In genomic region chr6:47454713-47455396, GRCh38 we compare ENCODE assay signal across 19 cellular contexts. TPM values are rescaled to one million over a fixed set of nuclear protein-coding genes. Genes with fewer than 3 reads are reported as not detected.
DNase-seq lines count a peak whose midpoint lies in the region; ATAC-seq, FAIRE-seq and TF ChIP-seq lines count a peak whose summit lies in the region.
"Had no signal": no experiment of that assay in that cellular context is flagged by ENCODE, and none has a peak within 500 bp of the region (broad histone marks: within the 10 kb centered on the region; RNA-seq: fewer than 3 reads in every experiment).

No MANE protein-coding gene starts in this region.

- H3K36me3 Mint-ChIP-seq in CD8-positive, alpha-beta memory T cell: no peaks in the 10 kb centered on the region
- no peaks in the 10 kb centered on the region for H3K36me3 Mint-ChIP-seq in activated T-helper 17 cell treated with anti-CD3 and anti-CD28 coated beads, Interleukin-2, amount 50 U/mL, for 72 hours (ENCODE audit: low read depth)
- no peaks in the 10 kb centered on the region for H3K36me3 Mint-ChIP-seq in stimulated activated effector memory CD8-positive, alpha-beta T cell treated with anti-CD3 and anti-CD28 coated beads, Interleukin-12 subunit alpha, Interleukin-12 subunit beta, amount 100 ng/mL, for 72 hours

- peak; percentile 43 for ATAC-seq in activated T-helper 17 cell treated with anti-CD3 and anti-CD28 coated beads, Interleukin-2, amount 50 U/mL, for 72 hours (replicated peaks)
- ATAC-seq in stimulated activated effector memory CD8-positive, alpha-beta T cell treated with anti-CD3 and anti-CD28 coated beads, Interleukin-12 subunit alpha, Interleukin-12 subunit beta, amount 100 ng/mL, for 72 hours: no peak
- no peak for ATAC-seq in GM18505 (IDR thresholded peaks at IDR 0.05; ENCODE audit: unreplicated experiment)

- H3K27ac ChIP-seq in CD8-positive, alpha-beta memory T cell (ENCODE audit: low read depth, low read length): no peak overlapping the region
- H3K27ac ChIP-seq: C4-2B, SJSA1 had no signal

- no peaks in the 10 kb centered on the region for H3K9me3 Mint-ChIP-seq in CD8-positive, alpha-beta memory T cell
- no peaks in the 10 kb centered on the region for H3K9me3 Mint-ChIP-seq in activated T-helper 17 cell treated with anti-CD3 and anti-CD28 coated beads, Interleukin-2, amount 50 U/mL, for 72 hours
- H3K9me3 Mint-ChIP-seq in stimulated activated effector memory CD8-positive, alpha-beta T cell treated with anti-CD3 and anti-CD28 coated beads, Interleukin-12 subunit alpha, Interleukin-12 subunit beta, amount 100 ng/mL, for 72 hours: no peaks in the 10 kb centered on the region

- peak overlapping the region in 3 of 7 donors; percentile 5 to 68 (median 10) for H3K4me3 Mint-ChIP-seq in CD8-positive, alpha-beta memory T cell
- peak overlapping the region; percentile 54 for H3K4me3 Mint-ChIP-seq in activated T-helper 17 cell treated with anti-CD3 and anti-CD28 coated beads, Interleukin-2, amount 50 U/mL, for 72 hours
- peak overlapping the region; percentile 32 for H3K4me3 Mint-ChIP-seq in stimulated activated effector memory CD8-positive, alpha-beta T cell treated with anti-CD3 and anti-CD28 coated beads, Interleukin-12 subunit alpha, Interleukin-12 subunit beta, amount 100 ng/mL, for 72 hours

- no peaks in the 10 kb centered on the region for H3K36me3 ChIP-seq in CD8-positive, alpha-beta memory T cell (ENCODE audit: insufficient read depth, low read length)
- H3K36me3 ChIP-seq: SJSA1 had no signal

- H3K4me1 Mint-ChIP-seq in CD8-positive, alpha-beta memory T cell: peaks cover 0 to 2% (median 0%) of the 10 kb centered on the region in 3 donors
- H3K4me1 Mint-ChIP-seq in activated T-helper 17 cell treated with anti-CD3 and anti-CD28 coated beads, Interleukin-2, amount 50 U/mL, for 72 hours: peaks cover 9% of the 10 kb centered on the region
- H3K4me1 Mint-ChIP-seq in stimulated activated effector memory CD8-positive, alpha-beta T cell treated with anti-CD3 and anti-CD28 coated beads, Interleukin-12 subunit alpha, Interleukin-12 subunit beta, amount 100 ng/mL, for 72 hours: peaks cover 6% of the 10 kb centered on the region

- H3K27ac Mint-ChIP-seq in CD8-positive, alpha-beta memory T cell: peak overlapping the region in 6 of 8 donors; percentile 16 to 93 (median 70)
- peak overlapping the region; percentile 61 for H3K27ac Mint-ChIP-seq in activated T-helper 17 cell treated with anti-CD3 and anti-CD28 coated beads, Interleukin-2, amount 50 U/mL, for 72 hours
- H3K27ac Mint-ChIP-seq in stimulated activated effector memory CD8-positive, alpha-beta T cell treated with anti-CD3 and anti-CD28 coated beads, Interleukin-12 subunit alpha, Interleukin-12 subunit beta, amount 100 ng/mL, for 72 hours: peak overlapping the region; percentile 58

- no peak for DNase-seq in CD8-positive, alpha-beta memory T cell
- no peak for DNase-seq in GM19239 (ENCODE audit: insufficient read length, low spot score)
- no peak for DNase-seq in stimulated activated effector memory CD8-positive, alpha-beta T cell treated with anti-CD3 and anti-CD28 coated beads, Interleukin-12 subunit alpha, Interleukin-12 subunit beta, amount 100 ng/mL, for 72 hours (ENCODE audit: low spot score in 2 of 2)
- DNase-seq in UCSD-AML1 (lab: John Stamatoyannopoulos, UW; ENCODE audit: unreplicated experiment): no peak
- no peak for DNase-seq in NCI-H345 treated with DMSO at 0.1 percent for 48 hours (lab: John Stamatoyannopoulos, UW; ENCODE audit: unreplicated experiment)
- DNase-seq: DND-41, KBM-7, NCI-H146, NCI-H1930, NCI-H446 treated with DMSO at 0.1 percent for 48 hours, NCI-H526, NCI-H82, Right ventricle myocardium superior, RPMI8226 had no signal

- TF ChIP-seq POLR2A in GM18505 (IDR thresholded peaks at IDR 0.05; ENCODE audit: borderline replicate concordance, extremely low read depth, insufficient read depth, insufficient read length): no peak

- no peaks in the 10 kb centered on the region for H3K4me1 ChIP-seq in CD8-positive, alpha-beta memory T cell (ENCODE audit: insufficient read depth, low read length)
- H3K4me1 ChIP-seq: SJSA1 had no signal

- POLR2A ChIA-PET in CD8-positive, alpha-beta memory T cell (lab: Charles Lee): no interaction called here

- no peaks in the 10 kb centered on the region for H3K9me3 ChIP-seq in CD8-positive, alpha-beta memory T cell (ENCODE audit: low read length)
- H3K9me3 ChIP-seq: SJSA1 had no signal

- H3K27me3 Mint-ChIP-seq in CD8-positive, alpha-beta memory T cell: peaks cover 0 to 3% of the 10 kb centered on the region in 2 donors
- H3K27me3 Mint-ChIP-seq in activated T-helper 17 cell treated with anti-CD3 and anti-CD28 coated beads, Interleukin-2, amount 50 U/mL, for 72 hours: no peaks in the 10 kb centered on the region

- no peak overlapping the region for H3K4me3 ChIP-seq in CD8-positive, alpha-beta memory T cell (ENCODE audit: low read length)
- H3K4me3 ChIP-seq: SJSA1 had no signal

- peak; percentile 74 for FAIRE-seq in GM19239 (lab: Jason Lieb, UNC)
- FAIRE-seq: HTR-8/SVneo had no signal

- no peaks in the 10 kb centered on the region for H3K27me3 ChIP-seq in CD8-positive, alpha-beta memory T cell (ENCODE audit: insufficient read depth, low read length, poor library complexity, severe bottlenecking)
- H3K27me3 ChIP-seq: SJSA1 had no signal

- CTCF ChIA-PET in CD8-positive, alpha-beta memory T cell (lab: Charles Lee): no interaction called here

RNA-seq across cellular contexts. Expression of gene CD2AP, which starts 22.7 kb away (rescaled TPM):
- 10 to 100 TPM; 28.8 to 30.7 TPM for total RNA-seq in CD8-positive, alpha-beta memory T cell
- 9.3 TPM for polyA plus RNA-seq in CD8-positive, alpha-beta memory T cell
- total RNA-seq in activated T-helper 17 cell treated with anti-CD3 and anti-CD28 coated beads, Interleukin-2, amount 50 U/mL, for 72 hours: 10 to 100 TPM; 23.2 to 28.8 TPM
